ENCODE assay signal across 12 cellular contexts in genomic region chr3:81744366-81744765, GRCh38. TPM values are rescaled to one million over a fixed set of nuclear protein-coding genes. Genes with fewer than 3 reads are reported as not detected.
DNase-seq lines count a peak whose midpoint lies in the region; ATAC-seq, FAIRE-seq and TF ChIP-seq lines count a peak whose summit lies in the region.
"Had no signal": no experiment of that assay in that cellular context is flagged by ENCODE, and none has a peak within 500 bp of the region (broad histone marks: within the 10 kb centered on the region; RNA-seq: fewer than 3 reads in every experiment).

No MANE protein-coding gene starts in this region.

- peak; percentile 78 for DNase-seq in COLO829 (ENCODE audit: low spot score)
- peak; percentile 91 for DNase-seq in PC-3
- peak; percentile 97 for DNase-seq in fibroblast of peridontal ligament (ENCODE audit: extremely low read depth)
- DNase-seq in omental fat pad (ENCODE audit: low spot score), result no peak
- DNase-seq in D721Med (ENCODE audit: insufficient read length, low spot score), result no peak
- DNase-seq in T-helper 2 cell treated with Interferon-gamma antibody and Interleukin-4, amounts not matched to agents 5 μg/mL and 100 μg/mL, for 36 hours (ENCODE audit: low spot score), result no peak
- no peak for DNase-seq in CD4-positive, alpha-beta T cell
- DNase-seq: midbrain, NCI-H69 had no signal

- peaks cover 47% of the 10 kb centered on the region for H3K4me1 ChIP-seq in PC-3 (ENCODE audit: insufficient read depth, low read length)

- H3K27ac ChIP-seq in PC-3 (ENCODE audit: low read length), result peak overlapping the region; percentile 83
- no peak overlapping the region for H3K27ac ChIP-seq in CD4-positive, alpha-beta T cell (ENCODE audit: low read depth, low read length)

- intact Hi-C loops in PC-3 (cut with micrococcal nuclease), result loop anchor here (5.0 to 10.0 kb wide), 3 partner anchors 77 to 730 kb away; no protein-coding TSS in a partner anchor
- intact Hi-C loops in CD4-positive, alpha-beta T cell (cut with DNase I, micrococcal nuclease), result loop anchor here in 1 of 2 experiments (5.0 kb wide), 1 partner anchor 38 kb away; no protein-coding TSS in a partner anchor

- H3K9me2 ChIP-seq in PC-3 (replicated peaks; ENCODE audit: low read length), result no peaks in the 10 kb centered on the region

- no peak overlapping the region for H2AFZ ChIP-seq in PC-3 (ENCODE audit: low read length)

- peak overlapping the region; percentile 15 for H3K9ac ChIP-seq in PC-3 (ENCODE audit: low read length)

- H3K27me3 ChIP-seq in PC-3 (ENCODE audit: low read length), result no peaks in the 10 kb centered on the region
- no peaks in the 10 kb centered on the region for H3K27me3 ChIP-seq in CD4-positive, alpha-beta T cell (ENCODE audit: control insufficient read depth, insufficient read depth, low read length)

- POLR2A ChIA-PET in PC-3 (lab: Charles Lee; ENCODE audit: unreplicated experiment), result no interaction called here
- POLR2A ChIA-PET in CD4-positive, alpha-beta T cell (lab: Charles Lee), result no interaction called here

- H3K4me1 Mint-ChIP-seq in T-helper 2 cell treated with Interferon-gamma antibody and Interleukin-4, amounts not matched to agents 5 μg/mL and 100 μg/mL, for 36 hours (ENCODE audit: low read depth), result peaks cover 3% of the 10 kb centered on the region
- H3K4me1 Mint-ChIP-seq in CD4-positive, alpha-beta T cell (ENCODE audit: low read depth), result no peaks in the 10 kb centered on the region

- H3F3A ChIP-seq in PC-3 (ENCODE audit: low read length, unreplicated experiment), result peaks cover 27% of the 10 kb centered on the region

- H3K27me3 Mint-ChIP-seq in T-helper 2 cell treated with Interferon-gamma antibody and Interleukin-4, amounts not matched to agents 5 μg/mL and 100 μg/mL, for 36 hours (ENCODE audit: low read depth), result no peaks in the 10 kb centered on the region
- H3K27me3 Mint-ChIP-seq in CD4-positive, alpha-beta T cell, result no peaks in the 10 kb centered on the region
- H3K27me3 Mint-ChIP-seq: stimulated activated memory B cell treated with anti-CD40 and anti-IgM and Interleukin-4, amounts not matched to agents 10 μg/mL and 1 μg/mL and 100 μg/mL, for 72 hours had no signal

- FAIRE-seq in D721Med (lab: Jason Lieb, UNC), result no peak

- H3K36me3 ChIP-seq in PC-3 (ENCODE audit: low read depth, low read length), result no peaks in the 10 kb centered on the region; the same call in none of the 2 replicates

- H3K9me3 ChIP-seq in PC-3 (ENCODE audit: low read length), result no peaks in the 10 kb centered on the region
- no peaks in the 10 kb centered on the region for H3K9me3 ChIP-seq in CD4-positive, alpha-beta T cell (ENCODE audit: control insufficient read depth, low read length)

- H3K79me2 ChIP-seq in PC-3 (ENCODE audit: low read length), result peaks cover 67% of the 10 kb centered on the region

- CTCF ChIA-PET in PC-3 (lab: Charles Lee), result interaction anchor here (0.6 kb wide), 1 partner anchor 1675 kb away, joined by 3 read pairs; no protein-coding TSS in a partner anchor
- CTCF ChIA-PET in CD4-positive, alpha-beta T cell (lab: Charles Lee), result no interaction called here

- H3K4me3 ChIP-seq in PC-3 (ENCODE audit: low read length), result peak overlapping the region; percentile 31; the same call in 1 of the 2 replicates

- H3K4me2 ChIP-seq in PC-3 (ENCODE audit: low read length), result peak overlapping the region; percentile 66

- peak; percentile 73 for ATAC-seq in PC-3
- peak; percentile 92 for ATAC-seq in omental fat pad (ENCODE audit: low FRiP score)
- no peak for ATAC-seq in CD4-positive, alpha-beta T cell (ENCODE audit: poor library complexity)
- ATAC-seq in HG03460 (IDR thresholded peaks at IDR 0.05; ENCODE audit: unreplicated experiment), result no peak
- ATAC-seq: stimulated activated memory B cell treated with anti-CD40 and anti-IgM and Interleukin-4, amounts not matched to agents 10 μg/mL and 1 μg/mL and 100 μg/mL, for 72 hours had no signal

- peaks cover 7% of the 10 kb centered on the region for H3K36me3 Mint-ChIP-seq in T-helper 2 cell treated with Interferon-gamma antibody and Interleukin-4, amounts not matched to agents 5 μg/mL and 100 μg/mL, for 36 hours (ENCODE audit: low read depth)
- H3K36me3 Mint-ChIP-seq in CD4-positive, alpha-beta T cell (ENCODE audit: low read depth), result no peaks in the 10 kb centered on the region

- no peak overlapping the region for H3K27ac Mint-ChIP-seq in T-helper 2 cell treated with Interferon-gamma antibody and Interleukin-4, amounts not matched to agents 5 μg/mL and 100 μg/mL, for 36 hours
- no peak overlapping the region for H3K27ac Mint-ChIP-seq in CD4-positive, alpha-beta T cell
- H3K27ac Mint-ChIP-seq: activated T-helper 2 cell treated with anti-CD3 and anti-CD28 coated beads, Interferon-gamma antibody, Interleukin-2, Interleukin-4, amounts not matched to agents 10 μg/mL and 5 μg/mL and 100 μg/mL, durations not matched to agents 14 hours and 24 hours and 36 hours; stimulated activated memory B cell treated with anti-CD40 and anti-IgM and Interleukin-4, amounts not matched to agents 10 μg/mL and 1 μg/mL and 100 μg/mL, for 72 hours had no signal

- no peaks in the 10 kb centered on the region for H4K20me1 ChIP-seq in PC-3 (ENCODE audit: low read length)

- no peaks in the 10 kb centered on the region for H3K9me3 Mint-ChIP-seq in T-helper 2 cell treated with Interferon-gamma antibody and Interleukin-4, amounts not matched to agents 5 μg/mL and 100 μg/mL, for 36 hours
- no peaks in the 10 kb centered on the region for H3K9me3 Mint-ChIP-seq in CD4-positive, alpha-beta T cell
- H3K9me3 Mint-ChIP-seq: activated T-helper 2 cell treated with anti-CD3 and anti-CD28 coated beads, Interferon-gamma antibody, Interleukin-2, Interleukin-4, amounts not matched to agents 10 μg/mL and 5 μg/mL and 100 μg/mL, durations not matched to agents 14 hours and 24 hours and 36 hours; stimulated activated memory B cell treated with anti-CD40 and anti-IgM and Interleukin-4, amounts not matched to agents 10 μg/mL and 1 μg/mL and 100 μg/mL, for 72 hours had no signal

- TF ChIP-seq CTCF in PC-3 (conservative IDR thresholded peaks at IDR 0.05; ENCODE audit: low read depth, low read length) (no peak), omental fat pad (IDR thresholded peaks at IDR 0.05) (no peak), D721Med (IDR thresholded peaks at IDR 0.05; ENCODE audit: insufficient read depth, missing control alignments) (no peak)
- no peak for TF ChIP-seq CTCF in CD4-positive, alpha-beta T cell (IDR thresholded peaks at IDR 0.05)

- no TSS peak for BruUV-seq in PC-3 (replicated peaks; lab: Mats Ljungman, UMichigan)

- no peak overlapping the region for H3K4me3 Mint-ChIP-seq in T-helper 2 cell treated with Interferon-gamma antibody and Interleukin-4, amounts not matched to agents 5 μg/mL and 100 μg/mL, for 36 hours
- H3K4me3 Mint-ChIP-seq in CD4-positive, alpha-beta T cell, result no peak overlapping the region
- H3K4me3 Mint-ChIP-seq: stimulated activated memory B cell treated with anti-CD40 and anti-IgM and Interleukin-4, amounts not matched to agents 10 μg/mL and 1 μg/mL and 100 μg/mL, for 72 hours had no signal

RNA-seq across cellular contexts. Expression of gene GBE1, which starts 17.1 kb away (rescaled TPM):
- total RNA-seq in PC-3 (2014; rRNA removed), result 56.6 and 57.7 TPM in 2 replicates
- total RNA-seq in omental fat pad, result 100 to 1,000 TPM; 101 to 140 (median 118) TPM
- total RNA-seq in CD4-positive, alpha-beta T cell, result 1 to 10 TPM; 3.7 to 4.4 TPM

Comparison
In these comparisons a context has a peak if more than half of its experiments do, and no peak if none do; other contexts are left out.
1. DNase-seq: peak in COLO829 (single experiment), PC-3 (single experiment) and fibroblast of peridontal ligament (single experiment); none in omental fat pad (single experiment), D721Med (single experiment), T-helper 2 cell treated with Interferon-gamma antibody and Interleukin-4, amounts not matched to agents 5 μg/mL and 100 μg/mL, for 36 hours (single experiment) and CD4-positive, alpha-beta T cell (0 of 10).
2. ATAC-seq: peak in PC-3 (single experiment) and omental fat pad (single experiment); none in CD4-positive, alpha-beta T cell (single experiment) and HG03460 (single experiment).
3. RNA of gene GBE1, which starts 17.1 kb away (total RNA-seq): 101 to 140 TPM in omental fat pad and 56.6 to 57.7 TPM in PC-3; 3.7 to 4.4 TPM in CD4-positive, alpha-beta T cell; every median in the first group is over 10 times any median in the second.